11 cellular contexts compared by ENCODE assay signal in genomic region chr16:89359296-89360147, GRCh38.
DNase-seq lines count a peak whose midpoint lies in the region; ATAC-seq lines count a peak whose summit lies in the region.
"Had no signal": no experiment of that assay in that cellular context is flagged by ENCODE, and none has a peak within 500 bp of the region (broad histone marks: within the 10 kb centered on the region; RNA-seq: fewer than 3 reads in every experiment).

No MANE protein-coding gene starts in this region.

- DNase-seq in activated T-cell treated with anti-CD3 and anti-CD28 coated beads, Interleukin-2, amount 50 U/mL, for 24 hours: no peak
- DNase-seq in activated T-cell treated with anti-CD3 and anti-CD28 coated beads for 4 hours (no peak), T-cell (no peak), DMS53 treated with DMSO at 0.1 percent for 48 hours (lab: John Stamatoyannopoulos, UW; ENCODE audit: unreplicated experiment) (no peak), OCI-M1 (lab: John Stamatoyannopoulos, UW) (no peak)
- no peak for DNase-seq in stimulated activated naive CD8-positive, alpha-beta T cell treated with anti-CD3 and anti-CD28 coated beads, Interleukin-15, amount 100 ng/mL, for 72 hours
- DNase-seq: adrenal gland, heart right ventricle had no signal

- H3K4me3 Mint-ChIP-seq in activated T-cell treated with anti-CD3 and anti-CD28 coated beads, Interleukin-2, amount 50 U/mL, for 24 hours: peak overlapping the region; percentile 54
- peak overlapping the region; percentile 59 to 77 (median 64) for H3K4me3 Mint-ChIP-seq in T-cell
- peak overlapping the region; percentile 79 to 84 for H3K4me3 Mint-ChIP-seq in stimulated activated naive CD8-positive, alpha-beta T cell treated with anti-CD3 and anti-CD28 coated beads, Interleukin-15, amount 100 ng/mL, for 72 hours

- no peaks in the 10 kb centered on the region for H3K27me3 Mint-ChIP-seq in activated T-cell treated with anti-CD3 and anti-CD28 coated beads, Interleukin-2, amount 50 U/mL, for 24 hours
- no peaks in the 10 kb centered on the region for H3K27me3 Mint-ChIP-seq in T-cell
- no peaks in the 10 kb centered on the region for H3K27me3 Mint-ChIP-seq in stimulated activated naive CD8-positive, alpha-beta T cell treated with anti-CD3 and anti-CD28 coated beads, Interleukin-15, amount 100 ng/mL, for 72 hours

- H3K4me1 Mint-ChIP-seq in activated T-cell treated with anti-CD3 and anti-CD28 coated beads, Interleukin-2, amount 50 U/mL, for 24 hours (ENCODE audit: low read depth): peaks cover 95% of the 10 kb centered on the region
- H3K4me1 Mint-ChIP-seq in T-cell: peaks cover 93 to 94% (median 94%) of the 10 kb centered on the region in 3 donors
- peaks cover 100% of the 10 kb centered on the region for H3K4me1 Mint-ChIP-seq in stimulated activated naive CD8-positive, alpha-beta T cell treated with anti-CD3 and anti-CD28 coated beads, Interleukin-15, amount 100 ng/mL, for 72 hours

- no peaks in the 10 kb centered on the region for H3K36me3 ChIP-seq in esophagus (ENCODE audit: control insufficient read depth in 2 of 2, insufficient read depth in 2 of 2, low read length in 1 of 2)
- H3K36me3 ChIP-seq: adrenal gland had no signal

- H3K36me3 Mint-ChIP-seq in activated T-cell treated with anti-CD3 and anti-CD28 coated beads, Interleukin-2, amount 50 U/mL, for 24 hours (ENCODE audit: low read depth): peaks cover 57% of the 10 kb centered on the region
- H3K36me3 Mint-ChIP-seq in T-cell: peaks cover 8% of the 10 kb centered on the region

- peak overlapping the region; percentile 45 to 49 for H3K27ac ChIP-seq in esophagus (ENCODE audit: low read depth in 2 of 2, low read length in 1 of 2)
- H3K27ac ChIP-seq: adrenal gland had no signal

- WGBS in esophagus, 2 donors: 31 to 40% methylated on average over 18 of the region's 18 CpGs

- H3K27me3 ChIP-seq in esophagus (ENCODE audit: control insufficient read depth in 1 of 2, insufficient read depth in 2 of 2, low read length in 2 of 2): no peaks in the 10 kb centered on the region
- H3K27me3 ChIP-seq: adrenal gland, heart right ventricle had no signal

- peaks cover 22 to 40% of the 10 kb centered on the region in 2 donors for H3K4me1 ChIP-seq in esophagus (ENCODE audit: control insufficient read depth in 2 of 2, insufficient read depth in 2 of 2, low read length in 1 of 2)
- H3K4me1 ChIP-seq: HAP-1 had no signal

- no peak overlapping the region for H3K4me3 ChIP-seq in esophagus (ENCODE audit: low read depth in 1 of 2, low read length in 2 of 2)
- H3K4me3 ChIP-seq: adrenal gland, HAP-1 had no signal

- POLR2A ChIA-PET in T-cell (lab: Charles Lee): interaction anchor here (0.6 to 0.9 kb wide), 2 partner anchors 100 to 145 kb away, joined by 3 to 12 read pairs; no protein-coding TSS in a partner anchor

- peak overlapping the region; percentile 84 for H3K27ac Mint-ChIP-seq in activated T-cell treated with anti-CD3 and anti-CD28 coated beads, Interleukin-2, amount 50 U/mL, for 24 hours
- peak overlapping the region; percentile 80 to 85 for H3K27ac Mint-ChIP-seq in T-cell
- peak overlapping the region in 1 of 2 donors; percentile 74 for H3K27ac Mint-ChIP-seq in stimulated activated naive CD8-positive, alpha-beta T cell treated with anti-CD3 and anti-CD28 coated beads, Interleukin-15, amount 100 ng/mL, for 72 hours

- CTCF ChIA-PET in T-cell (lab: Charles Lee): interaction anchor here (0.6 kb wide), 2 partner anchors 255 to 513 kb away, joined by 3 to 4 read pairs; no protein-coding TSS in a partner anchor

- no peaks in the 10 kb centered on the region for H3K9me3 Mint-ChIP-seq in activated T-cell treated with anti-CD3 and anti-CD28 coated beads, Interleukin-2, amount 50 U/mL, for 24 hours
- no peaks in the 10 kb centered on the region for H3K9me3 Mint-ChIP-seq in T-cell
- no peaks in the 10 kb centered on the region for H3K9me3 Mint-ChIP-seq in stimulated activated naive CD8-positive, alpha-beta T cell treated with anti-CD3 and anti-CD28 coated beads, Interleukin-15, amount 100 ng/mL, for 72 hours

- ATAC-seq in T-cell (replicated peaks in 1 of 4): no peak
- ATAC-seq in stimulated activated naive CD8-positive, alpha-beta T cell treated with anti-CD3 and anti-CD28 coated beads, Interleukin-15, amount 100 ng/mL, for 72 hours: no peak
- ATAC-seq in HG02885 (IDR thresholded peaks at IDR 0.05; ENCODE audit: poor library complexity, unreplicated experiment): no peak

- H3K9me3 ChIP-seq in esophagus (ENCODE audit: control insufficient read depth in 2 of 2, insufficient read depth in 1 of 2, low read depth in 1 of 2, low read length in 1 of 2): no peaks in the 10 kb centered on the region
- H3K9me3 ChIP-seq: adrenal gland, HAP-1, heart right ventricle had no signal
